Comparison of ENCODE assay signal across 10 cellular contexts in genomic region chr9:137262173-137262908, GRCh38. TPM values are rescaled to one million over a fixed set of nuclear protein-coding genes. Genes with fewer than 3 reads are reported as not detected.
DNase-seq lines count a peak whose midpoint lies in the region; ATAC-seq, FAIRE-seq and TF ChIP-seq lines count a peak whose summit lies in the region.
"Not testable (repeated sequence)": the region's sequence is repeated elsewhere in the genome, so short reads cannot be mapped to it uniquely, and the experiment has no call there.
"Had no signal": no experiment of that assay in that cellular context is flagged by ENCODE, and none has a peak within 500 bp of the region (broad histone marks: within the 10 kb centered on the region; RNA-seq: fewer than 3 reads in every experiment).

No MANE protein-coding gene starts in this region.

- TF ChIP-seq EP300 in K562 (IDR thresholded peaks at IDR 0.05; ENCODE audit: low read length): not testable (repeated sequence)

- CTCF ChIA-PET in IMR-90 (lab: Yijun Ruan, JAX); K562 (lab: Yijun Ruan, JAX; ENCODE audit: low intra/inter-chr PET ratio): not testable (repeated sequence)

- not testable (repeated sequence) for H3K27me3 ChIP-seq in IMR-90 (ENCODE audit: control insufficient read depth, insufficient read depth, low read length); K562 (ENCODE audit: control insufficient read depth in 2 of 2, insufficient read depth in 2 of 2, low read length in 2 of 2); esophagus squamous epithelium; pancreas

- TF ChIP-seq CTCF in IMR-90 (conservative IDR thresholded peaks at IDR 0.05; ENCODE audit: low read depth, low read length) (peak; percentile 32), K562 (IDR thresholded peaks at IDR 0.05 in 2 of 3, conservative IDR thresholded peaks at IDR 0.05 in 1 of 3; ENCODE audit: insufficient read depth in 2 of 3, low read depth in 1 of 3, low read length in 3 of 3) (peak; percentile 33 to 59 (median 42); a peak in 5 of 6 replicates), esophagus squamous epithelium (IDR thresholded peaks at IDR 0.05) (peak; percentile 10 to 52 (median 34)), pancreas (IDR thresholded peaks at IDR 0.05) (peak; percentile 25 to 45 (median 36))

- dilution Hi-C loops in IMR-90 (cut with HindIII; ENCODE audit: low sequenced_read_pairs, unreplicated experiment): not testable (repeated sequence)

- not testable (repeated sequence) for H3K4me3 ChIP-seq in IMR-90 (ENCODE audit: insufficient read depth, low read depth, low read length); K562; esophagus squamous epithelium; pancreas

- H2BK20ac ChIP-seq in IMR-90 (ENCODE audit: low read depth, low read length): not testable (repeated sequence)

- H3K9ac ChIP-seq in IMR-90 (ENCODE audit: low read depth, low read length); K562 (ENCODE audit: insufficient read depth in 1 of 2, low read depth in 2 of 2, low read length in 2 of 2): not testable (repeated sequence)

- not testable (repeated sequence) for H4K20me1 ChIP-seq in IMR-90 (ENCODE audit: insufficient read depth, low read length); K562 (replicated peaks; ENCODE audit: control insufficient read depth, insufficient read depth, low read length)

- ATAC-seq in IMR-90 (ENCODE audit: low read depth): not testable (repeated sequence)
- ATAC-seq in K562: peak; percentile 72
- ATAC-seq in pancreas: peak; percentile 33 to 47 (median 46)

- not testable (repeated sequence) for H3K56ac ChIP-seq in IMR-90 (ENCODE audit: extremely low read depth, insufficient read depth, low read length)

- not testable (repeated sequence) for H2AFZ ChIP-seq in IMR-90 (replicated peaks; ENCODE audit: low read length, poor library complexity); K562 (ENCODE audit: low read depth, low read length)

- not testable (repeated sequence) for H2AK9ac ChIP-seq in IMR-90 (replicated peaks; ENCODE audit: low read depth, low read length, poor library complexity)

- not testable (repeated sequence) for H3K23ac ChIP-seq in IMR-90 (ENCODE audit: low read depth, low read length)

- not testable (repeated sequence) for TF ChIP-seq RAD21 in IMR-90 (IDR thresholded peaks at IDR 0.05; ENCODE audit: low read length)
- peak; percentile 29 to 58; a peak in 3 of 4 replicates for TF ChIP-seq RAD21 in K562 (CRISPR knock-in tag; conservative IDR thresholded peaks at IDR 0.05 in 1 of 2, IDR thresholded peaks at IDR 0.05 in 1 of 2)

- H3K36me3 ChIP-seq in IMR-90 (ENCODE audit: control insufficient read depth, insufficient read depth, low read length) (peaks cover 51% of the 10 kb centered on the region), K562 (ENCODE audit: control insufficient read depth, insufficient read depth, low read length) (peaks cover 66% of the 10 kb centered on the region; the same call in 2 of the 3 replicates), esophagus squamous epithelium (peaks cover 23 to 85% (median 28%) of the 10 kb centered on the region in 3 donors)
- H3K36me3 ChIP-seq in pancreas: not testable (repeated sequence)

- H3K79me1 ChIP-seq in IMR-90 (ENCODE audit: low read depth in 1 of 2, low read length in 2 of 2): peaks cover 10 to 37% of the 10 kb centered on the region in 2 experiments

- H3K14ac ChIP-seq in IMR-90 (replicated peaks; ENCODE audit: low read depth, low read length): not testable (repeated sequence)

- no CpG with 5 or more reads among the region's 15 CpGs for WGBS in IMR-90 (ENCODE audit: extremely low coverage in 2 of 2, insufficient read length in 1 of 2), 2 experiments
- WGBS in K562 (ENCODE audit: insufficient coverage, low coverage, missing lambda C conversion rate): 27% methylated on average over 14 of the region's 15 CpGs
- WGBS in esophagus squamous epithelium, 2 donors: 33 to 46% methylated on average over 15 of the region's 15 CpGs
- 26 to 31% methylated on average over 14 to 15 of the region's 15 CpGs for WGBS in pancreas, 2 donors

- H2BK15ac ChIP-seq in IMR-90 (ENCODE audit: low read depth, low read length): not testable (repeated sequence)

- H2AK5ac ChIP-seq in IMR-90 (ENCODE audit: low read depth, low read length): peak overlapping the region; percentile 28; the same call in 1 of the 2 replicates

- BruUV-seq in IMR-90 (replicated peaks; lab: Mats Ljungman, UMichigan); K562 (replicated peaks; lab: Mats Ljungman, UMichigan): not testable (repeated sequence)

- not testable (repeated sequence) for H3K9me1 ChIP-seq in IMR-90 (ENCODE audit: insufficient read depth, low read length); K562 (ENCODE audit: control insufficient read depth, insufficient read depth, low read length)

- H3K18ac ChIP-seq in IMR-90 (ENCODE audit: low read depth, low read length): not testable (repeated sequence)

- TF ChIP-seq POLR2A in IMR-90 (IDR thresholded peaks at IDR 0.05; ENCODE audit: low read depth, low read length); K562 (conservative IDR thresholded peaks at IDR 0.05); esophagus squamous epithelium (IDR thresholded peaks at IDR 0.05): not testable (repeated sequence)

- H3K79me2 ChIP-seq in K562 (ENCODE audit: control insufficient read depth, insufficient read depth, low read length): not testable (repeated sequence)

- not testable (repeated sequence) for H3K4ac ChIP-seq in IMR-90 (ENCODE audit: low read depth, low read length)

- DNase-seq in EH (ENCODE audit: low read depth) (peak; percentile 54), IMR-90 (peak; percentile 50), K562 (ENCODE audit: extremely low read depth in 1 of 4, low spot score in 3 of 4) (peak in 1 of 4 experiments; percentile 54), islet precursor cell (peak; percentile 69), pancreas (peak in 3 of 6 donors; percentile 35 to 61 (median 54))
- DNase-seq in RCC 7860 (ENCODE audit: low spot score); esophagus squamous epithelium (lab: John Stamatoyannopoulos, UW): not testable (repeated sequence)

- H3K4me1 ChIP-seq in IMR-90 (ENCODE audit: control insufficient read depth, insufficient read depth, low read length); esophagus squamous epithelium; pancreas: not testable (repeated sequence)
- H3K4me1 ChIP-seq in K562 (replicated peaks in 1 of 2; ENCODE audit: control insufficient read depth in 2 of 2, insufficient read depth in 2 of 2, low read length in 2 of 2): peaks cover 0 to 31% of the 10 kb centered on the region in 2 experiments; a peak in 2 of 5 replicates

- POLR2A ChIA-PET in IMR-90 (lab: Charles Lee; ENCODE audit: unreplicated experiment): not testable (repeated sequence)
- POLR2A ChIA-PET in K562 (lab: Yijun Ruan, JAX): interaction anchor here (0.6 to 2.4 kb wide), 8 partner anchors 15 to 427 kb away, joined by 3 to 13 read pairs (median 3); partner anchors contain the start of genes TOR4A and TUBB4B

- H4K8ac ChIP-seq in IMR-90 (ENCODE audit: low read depth in 2 of 2, low read length in 2 of 2): not testable (repeated sequence)

- intact Hi-C loops in IMR-90 (cut with micrococcal nuclease); K562 (cut with micrococcal nuclease); esophagus squamous epithelium (cut with DNase I); pancreas (cut with DNase I): not testable (repeated sequence)

- H4K91ac ChIP-seq in IMR-90 (ENCODE audit: insufficient read depth, low read depth, low read length): not testable (repeated sequence)

- not testable (repeated sequence) for H2BK120ac ChIP-seq in IMR-90 (ENCODE audit: low read depth, low read length)

- FAIRE-seq in RCC 7860 (lab: Jason Lieb, UNC) (peak; percentile 18), K562 (lab: Jason Lieb, UNC) (peak; percentile 35)
- not testable (repeated sequence) for FAIRE-seq in pancreas (lab: Jason Lieb, UNC)

- not testable (repeated sequence) for H2BK5ac ChIP-seq in IMR-90 (ENCODE audit: low read depth, low read length, poor library complexity, severe bottlenecking)

- H4K5ac ChIP-seq in IMR-90 (ENCODE audit: low read depth, low read length): not testable (repeated sequence)

- in situ Hi-C loops in IMR-90 (cut with MboI; ENCODE audit: low sequenced_read_pairs); K562 (cut with MboI): not testable (repeated sequence)

- not testable (repeated sequence) for H3K27ac ChIP-seq in IMR-90 (ENCODE audit: insufficient read depth, low read length); K562 (ENCODE audit: extremely low read depth, low read depth, low read length); esophagus squamous epithelium; pancreas

- not testable (repeated sequence) for H3K4me2 ChIP-seq in IMR-90 (ENCODE audit: low read depth, low read length); K562 (ENCODE audit: insufficient read depth, low read length)

- H3K9me3 ChIP-seq in IMR-90 (ENCODE audit: control insufficient read depth, insufficient read depth, low read length); K562 (replicated peaks; ENCODE audit: control insufficient read depth, insufficient read depth, low read depth, low read length); esophagus squamous epithelium; pancreas: not testable (repeated sequence)

RNA-seq across cellular contexts. Expression of gene NELFB, which starts 7.2 kb away (rescaled TPM):
- total RNA-seq in IMR-90 (2012; rRNA removed) (36.7 and 36.9 TPM in 2 replicates), K562 (2014; rRNA removed) (50.0 and 57.8 TPM in 2 replicates), K562 (2014; rRNA removed; fragmentation: Illumina TruSeq; extraction: Trizol) (13.8 and 17.6 TPM in 2 replicates), K562 (2015; rRNA removed; fragmentation: Illumina TruSeq; extraction: Trizol) (29.7 and 30.5 TPM in 2 replicates), K562 (2021) (81.2 and 84.0 TPM in 2 replicates), esophagus squamous epithelium (10 to 100 TPM; 26.1 to 41.4 (median 35.2) TPM), pancreas (10 to 100 TPM; 22.3 to 34.0 (median 29.0) TPM)
- polyA plus RNA-seq in IMR-90 (2012; rRNA removed) (65.1 and 66.0 TPM in 2 replicates), K562 (2011; rRNA removed) (38.3 and 49.6 TPM in 2 replicates), K562 (2014; fragmentation: Illumina TruSeq; extraction: Trizol) (28.4 and 52.9 TPM in 2 replicates), K562 (2014; fragmentation: Nextera tagmentation; extraction: Ambion mirVana) (under 1 TPM; 0.24 to 0.49 TPM), K562 (2014; rRNA removed) (56.2 and 57.1 TPM in 2 replicates), pancreas (10 to 100 TPM; 28.7 to 34.2 TPM)
- 38.5 and 59.2 TPM in 2 replicates for polyA plus RNA-seq in IMR-90 (2012; cell fraction: cytosol; rRNA removed)
- 43.4 and 76.9 TPM in 2 replicates for polyA plus RNA-seq in IMR-90 (2012; cell fraction: nucleus; rRNA removed; ENCODE audit: low replicate concordance)
- 20.6 and 61.7 TPM in 2 replicates for total RNA-seq in K562 (2011; cell fraction: chromatin; rRNA removed; ENCODE audit: low replicate concordance)
- total RNA-seq in K562 (2011; cell fraction: nucleolus; rRNA removed): 48.5 and 57.8 TPM in 2 replicates
- total RNA-seq in K562 (2011; cell fraction: nucleoplasm; rRNA removed): 24.1 and 26.4 TPM in 2 replicates
- polyA plus RNA-seq in K562 (2011; cell fraction: cytosol; rRNA removed): 51.9 and 81.6 TPM in 2 replicates
- 55.4 and 66.0 TPM in 2 replicates for polyA plus RNA-seq in K562 (2011; cell fraction: nucleus; rRNA removed)
- polyA plus RNA-seq in K562 (2012): 61.8 and 81.8 TPM in 2 replicates
- 22.0 and 33.8 TPM in 2 replicates for polyA minus RNA-seq in K562 (2011; rRNA and poly(A)+ RNA removed)
- polyA minus RNA-seq in K562 (2011; cell fraction: cytosol; rRNA and poly(A)+ RNA removed): 41.6 and 47.4 TPM in 2 replicates
- polyA minus RNA-seq in K562 (2011; cell fraction: nucleus; rRNA and poly(A)+ RNA removed): 11.4 and 18.9 TPM in 2 replicates

RNA-seq across cellular contexts. Expression of gene STPG3, which starts 11.3 kb away (rescaled TPM):
- total RNA-seq in IMR-90 (2012; rRNA removed): not detected in 2 replicates
- not detected in 2 replicates for polyA plus RNA-seq in IMR-90 (2012; rRNA removed)
- polyA plus RNA-seq in IMR-90 (2012; cell fraction: cytosol; rRNA removed): not detected in 2 replicates
- 0.09 TPM in 1 of 2 replicates, not detected in the other for polyA plus RNA-seq in IMR-90 (2012; cell fraction: nucleus; rRNA removed; ENCODE audit: low replicate concordance)
- total RNA-seq in K562 (2011; cell fraction: chromatin; rRNA removed; ENCODE audit: low replicate concordance): not detected in 2 replicates
- total RNA-seq in K562 (2011; cell fraction: nucleolus; rRNA removed): not detected in 2 replicates
- total RNA-seq in K562 (2011; cell fraction: nucleoplasm; rRNA removed): not detected in 2 replicates
- total RNA-seq in K562 (2014; rRNA removed): not detected in 2 replicates
- total RNA-seq in K562 (2014; rRNA removed; fragmentation: Illumina TruSeq; extraction: Trizol): not detected in 2 replicates
- total RNA-seq in K562 (2015; rRNA removed; fragmentation: Illumina TruSeq; extraction: Trizol): not detected in 2 replicates
- total RNA-seq in K562 (2021): not detected in 2 replicates
- not detected in 2 replicates for polyA plus RNA-seq in K562 (2011; rRNA removed)
- not detected in 2 replicates for polyA plus RNA-seq in K562 (2011; cell fraction: cytosol; rRNA removed)
- not detected in 2 replicates for polyA plus RNA-seq in K562 (2011; cell fraction: nucleus; rRNA removed)
- 1.4 TPM in 2 replicates for polyA plus RNA-seq in K562 (2012)
- not detected in 2 replicates for polyA plus RNA-seq in K562 (2014; fragmentation: Illumina TruSeq; extraction: Trizol)
- not detected for polyA plus RNA-seq in K562 (2014; fragmentation: Nextera tagmentation; extraction: Ambion mirVana)
- polyA plus RNA-seq in K562 (2014; rRNA removed): not detected in 2 replicates
- not detected in 2 replicates for polyA minus RNA-seq in K562 (2011; rRNA and poly(A)+ RNA removed)
- not detected in 2 replicates for polyA minus RNA-seq in K562 (2011; cell fraction: cytosol; rRNA and poly(A)+ RNA removed)
- polyA minus RNA-seq in K562 (2011; cell fraction: nucleus; rRNA and poly(A)+ RNA removed): 0.44 TPM in 1 of 2 replicates, not detected in the other
- total RNA-seq in esophagus squamous epithelium: not detected
- not detected for total RNA-seq in pancreas
- under 1 TPM in 1 of 2 donors, not detected in 1; 0.23 TPM for polyA plus RNA-seq in pancreas
- total RNA-seq: activated T-cell treated with anti-CD3 and anti-CD28 coated beads, Interleukin-2, amount 50 U/mL, for 4 hours; HT1080 had no signal

RNA-seq across cellular contexts. Expression of gene TOR4A, which starts 15.2 kb away (rescaled TPM):
- total RNA-seq in IMR-90 (2012; rRNA removed) (9.7 and 11.4 TPM in 2 replicates), K562 (2014; rRNA removed) (38.5 and 46.9 TPM in 2 replicates), K562 (2014; rRNA removed; fragmentation: Illumina TruSeq; extraction: Trizol) (3.4 and 4.6 TPM in 2 replicates), K562 (2015; rRNA removed; fragmentation: Illumina TruSeq; extraction: Trizol) (14.8 and 16.4 TPM in 2 replicates), K562 (2021) (45.8 and 49.2 TPM in 2 replicates), esophagus squamous epithelium (10 to 100 TPM in 3 of 4 donors, 1 to 10 TPM in 1; 8.8 to 17.5 (median 13.5) TPM), pancreas (1 to 10 TPM; 2.5 to 6.8 (median 4.3) TPM)
- polyA plus RNA-seq in IMR-90 (2012; rRNA removed) (22.9 and 28.4 TPM in 2 replicates), K562 (2011; rRNA removed) (8.6 and 13.0 TPM in 2 replicates), K562 (2014; fragmentation: Illumina TruSeq; extraction: Trizol) (8.8 and 14.8 TPM in 2 replicates), K562 (2014; fragmentation: Nextera tagmentation; extraction: Ambion mirVana) (1 to 10 TPM; 3.9 to 7.0 TPM), K562 (2014; rRNA removed) (23.9 and 27.3 TPM in 2 replicates), pancreas (1 to 10 TPM; 1.4 to 3.0 TPM)
- polyA plus RNA-seq in IMR-90 (2012; cell fraction: cytosol; rRNA removed): 17.3 and 37.9 TPM in 2 replicates
- 14.3 and 42.3 TPM in 2 replicates for polyA plus RNA-seq in IMR-90 (2012; cell fraction: nucleus; rRNA removed; ENCODE audit: low replicate concordance)
- total RNA-seq in K562 (2011; cell fraction: chromatin; rRNA removed; ENCODE audit: low replicate concordance): 16.4 and 68.0 TPM in 2 replicates
- total RNA-seq in K562 (2011; cell fraction: nucleolus; rRNA removed): 100 and 103 TPM in 2 replicates
- total RNA-seq in K562 (2011; cell fraction: nucleoplasm; rRNA removed): 32.4 and 39.2 TPM in 2 replicates
- 18.4 and 58.5 TPM in 2 replicates for polyA plus RNA-seq in K562 (2011; cell fraction: cytosol; rRNA removed)
- polyA plus RNA-seq in K562 (2011; cell fraction: nucleus; rRNA removed): 14.8 and 30.5 TPM in 2 replicates
- polyA plus RNA-seq in K562 (2012): 20.5 and 29.0 TPM in 2 replicates
- 2.8 and 4.9 TPM in 2 replicates for polyA minus RNA-seq in K562 (2011; rRNA and poly(A)+ RNA removed)
- 27.4 and 32.4 TPM in 2 replicates for polyA minus RNA-seq in K562 (2011; cell fraction: cytosol; rRNA and poly(A)+ RNA removed)
- 13.6 and 14.0 TPM in 2 replicates for polyA minus RNA-seq in K562 (2011; cell fraction: nucleus; rRNA and poly(A)+ RNA removed)

RNA-seq across cellular contexts. Expression of gene TUBB4B, which starts 21.3 kb away (rescaled TPM):
- total RNA-seq in IMR-90 (2012; rRNA removed) (236 and 237 TPM in 2 replicates), K562 (2014; rRNA removed) (264 and 325 TPM in 2 replicates), K562 (2014; rRNA removed; fragmentation: Illumina TruSeq; extraction: Trizol) (86.3 and 117 TPM in 2 replicates), K562 (2015; rRNA removed; fragmentation: Illumina TruSeq; extraction: Trizol) (287 and 291 TPM in 2 replicates), K562 (2021) (425 and 437 TPM in 2 replicates), esophagus squamous epithelium (100 to 1,000 TPM; 367 to 753 (median 540) TPM), pancreas (10 to 100 TPM; 40.9 to 87.6 (median 64.7) TPM)
- polyA plus RNA-seq in IMR-90 (2012; rRNA removed) (529 and 613 TPM in 2 replicates), K562 (2011; rRNA removed) (268 and 271 TPM in 2 replicates), K562 (2014; fragmentation: Illumina TruSeq; extraction: Trizol) (393 and 490 TPM in 2 replicates), K562 (2014; fragmentation: Nextera tagmentation; extraction: Ambion mirVana) (10 to 100 TPM; 24.1 to 51.3 TPM), K562 (2014; rRNA removed) (426 and 443 TPM in 2 replicates), pancreas (100 to 1,000 TPM in 1 of 2 donors, 10 to 100 TPM in 1; 96.2 to 143 TPM)
- polyA plus RNA-seq in IMR-90 (2012; cell fraction: cytosol; rRNA removed): 396 and 719 TPM in 2 replicates
- polyA plus RNA-seq in IMR-90 (2012; cell fraction: nucleus; rRNA removed; ENCODE audit: low replicate concordance): 295 and 529 TPM in 2 replicates
- total RNA-seq in K562 (2011; cell fraction: chromatin; rRNA removed; ENCODE audit: low replicate concordance): 122 and 317 TPM in 2 replicates
- 269 and 300 TPM in 2 replicates for total RNA-seq in K562 (2011; cell fraction: nucleolus; rRNA removed)
- 142 and 195 TPM in 2 replicates for total RNA-seq in K562 (2011; cell fraction: nucleoplasm; rRNA removed)
- polyA plus RNA-seq in K562 (2011; cell fraction: cytosol; rRNA removed): 337 and 660 TPM in 2 replicates
- 333 and 371 TPM in 2 replicates for polyA plus RNA-seq in K562 (2011; cell fraction: nucleus; rRNA removed)
- 429 and 432 TPM in 2 replicates for polyA plus RNA-seq in K562 (2012)
- 130 and 204 TPM in 2 replicates for polyA minus RNA-seq in K562 (2011; rRNA and poly(A)+ RNA removed)
- 222 and 247 TPM in 2 replicates for polyA minus RNA-seq in K562 (2011; cell fraction: cytosol; rRNA and poly(A)+ RNA removed)
- polyA minus RNA-seq in K562 (2011; cell fraction: nucleus; rRNA and poly(A)+ RNA removed): 108 and 161 TPM in 2 replicates

RNA-seq across cellular contexts. Expression of gene SLC34A3, which starts 31.6 kb away (rescaled TPM):
- total RNA-seq in IMR-90 (2012; rRNA removed) (not detected in 2 replicates), K562 (2014; rRNA removed) (not detected in 2 replicates), K562 (2014; rRNA removed; fragmentation: Illumina TruSeq; extraction: Trizol) (not detected in 2 replicates), K562 (2015; rRNA removed; fragmentation: Illumina TruSeq; extraction: Trizol) (not detected in 2 replicates), K562 (2021) (not detected in 2 replicates), esophagus squamous epithelium (1 to 10 TPM in 1 of 4 donors, under 1 TPM in 2, not detected in 1; 0.11 to 1.7 (median 0.38) TPM), pancreas (under 1 TPM in 2 of 6 donors, not detected in 4; 0.12 to 0.19 TPM)
- polyA plus RNA-seq in IMR-90 (2012; rRNA removed) (not detected in 2 replicates), K562 (2011; rRNA removed) (not detected in 2 replicates), K562 (2014; fragmentation: Illumina TruSeq; extraction: Trizol) (not detected in 2 replicates), K562 (2014; fragmentation: Nextera tagmentation; extraction: Ambion mirVana) (not detected), K562 (2014; rRNA removed) (not detected in 2 replicates), pancreas (under 1 TPM; 0.21 to 0.42 TPM)
- polyA plus RNA-seq in IMR-90 (2012; cell fraction: cytosol; rRNA removed): not detected in 2 replicates
- 0.09 TPM in 1 of 2 replicates, not detected in the other for polyA plus RNA-seq in IMR-90 (2012; cell fraction: nucleus; rRNA removed; ENCODE audit: low replicate concordance)
- total RNA-seq in K562 (2011; cell fraction: chromatin; rRNA removed; ENCODE audit: low replicate concordance): not detected in 2 replicates
- not detected in 2 replicates for total RNA-seq in K562 (2011; cell fraction: nucleolus; rRNA removed)
- total RNA-seq in K562 (2011; cell fraction: nucleoplasm; rRNA removed): not detected in 2 replicates
- 0.03 TPM in 1 of 2 replicates, not detected in the other for polyA plus RNA-seq in K562 (2011; cell fraction: cytosol; rRNA removed)
- polyA plus RNA-seq in K562 (2011; cell fraction: nucleus; rRNA removed): not detected in 2 replicates
- 0.09 and 0.21 TPM in 2 replicates for polyA plus RNA-seq in K562 (2012)
- not detected in 2 replicates for polyA minus RNA-seq in K562 (2011; rRNA and poly(A)+ RNA removed)
- polyA minus RNA-seq in K562 (2011; cell fraction: cytosol; rRNA and poly(A)+ RNA removed): not detected in 2 replicates
- polyA minus RNA-seq in K562 (2011; cell fraction: nucleus; rRNA and poly(A)+ RNA removed): not detected in 2 replicates
- total RNA-seq: activated CD4-positive, alpha-beta T cell treated with anti-CD3 and anti-CD28 coated beads, Interleukin-2, amount 10 ng/mL, durations not matched to agents 24 days and 14 days; activated T-cell treated with anti-CD3 and anti-CD28 coated beads, Interleukin-2, amount 50 U/mL, for 4 hours; HT1080 had no signal
